26 cellular contexts compared by ENCODE assay signal in the genomic region with DNA sequence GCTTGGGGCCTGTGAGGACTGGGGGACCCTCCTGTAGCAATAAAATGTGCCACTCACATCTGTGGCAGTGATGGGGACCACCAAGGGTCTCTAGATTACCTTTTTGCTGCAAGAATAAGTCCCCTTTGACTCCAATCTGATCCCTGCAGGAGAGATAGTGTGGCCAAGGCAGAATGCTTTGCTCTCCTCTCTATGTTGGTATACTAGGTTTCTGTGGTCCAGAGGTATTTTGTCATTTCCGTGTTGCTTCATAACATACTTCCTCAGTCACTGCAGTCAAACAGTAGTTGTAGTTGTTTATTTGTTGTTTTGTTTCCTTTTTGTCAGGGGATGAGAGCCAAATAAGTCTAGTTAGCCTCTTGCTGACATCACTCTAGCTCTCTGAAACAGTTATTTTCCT. TPM values are rescaled to one million over a fixed set of nuclear protein-coding genes. Genes with fewer than 3 reads are reported as not detected.
"Had no signal": no experiment of that assay in that cellular context is flagged by ENCODE, and none has a peak within 500 bp of the region (broad histone marks: within the 10 kb centered on the region; RNA-seq: fewer than 3 reads in every experiment).

No MANE protein-coding gene starts in this region.

- H3K9me3 ChIP-seq: Peyer's patch, SJCRH30 had no signal

- H3K9ac ChIP-seq: KMS-11 had no signal

- H3K27me3 ChIP-seq: Peyer's patch, SJCRH30 had no signal

- H3K27ac ChIP-seq: HL-60, KMS-11, PC-9, Peyer's patch, SJCRH30 had no signal

- H3K27me3 Mint-ChIP-seq: IgD-negative memory B cell, T-cell had no signal

- H3K4me1 ChIP-seq: Peyer's patch, SJCRH30 had no signal

- H3K4me3 Mint-ChIP-seq: IgD-negative memory B cell, T-cell had no signal

- H3K27ac Mint-ChIP-seq: IgD-negative memory B cell, T-cell had no signal

- DNase-seq: Kasumi-1, NCI-H1048, NCI-H1105, NCI-H1417, NCI-H1436 treated with DMSO at 0.1 percent for 48 hours, NCI-H1694, NCI-H187 treated with DMSO at 0.1 percent for 48 hours, NCI-H2081, NCI-H2107, NCI-H2227 treated with DMSO at 0.1 percent for 48 hours, NCI-H524, NCI-H526 treated with DMSO at 0.1 percent for 48 hours, NCI-H748 treated with DMSO at 0.1 percent for 48 hours, OCI-M1, PC-9, Peyer's patch, SHP77 treated with DMSO at 0.1 percent for 48 hours, SJCRH30, SW 1271, T-cell had no signal

- H3K4me2 ChIP-seq: KMS-11, PC-9 had no signal

- ATAC-seq: K562, Right ventricle myocardium inferior, SK-N-SH treated with all-trans-retinoic acid at 6 μM for 48 hours, T-cell had no signal

- H3K36me3 ChIP-seq: Peyer's patch, SJCRH30 had no signal

- H3K4me3 ChIP-seq: K562, PC-9, Peyer's patch, SJCRH30 had no signal

- H2AFZ ChIP-seq: PC-9 had no signal

- H3K4me1 Mint-ChIP-seq: IgD-negative memory B cell, T-cell had no signal

- H3K36me3 Mint-ChIP-seq: IgD-negative memory B cell, T-cell had no signal

RNA-seq across cellular contexts. Expression of gene NAALADL2, which starts 13.1 kb away (rescaled TPM):
- polyA plus RNA-seq: IgD-negative memory B cell had no signal
